ENCODE assay signal across 1 cellular context in the genomic region with DNA sequence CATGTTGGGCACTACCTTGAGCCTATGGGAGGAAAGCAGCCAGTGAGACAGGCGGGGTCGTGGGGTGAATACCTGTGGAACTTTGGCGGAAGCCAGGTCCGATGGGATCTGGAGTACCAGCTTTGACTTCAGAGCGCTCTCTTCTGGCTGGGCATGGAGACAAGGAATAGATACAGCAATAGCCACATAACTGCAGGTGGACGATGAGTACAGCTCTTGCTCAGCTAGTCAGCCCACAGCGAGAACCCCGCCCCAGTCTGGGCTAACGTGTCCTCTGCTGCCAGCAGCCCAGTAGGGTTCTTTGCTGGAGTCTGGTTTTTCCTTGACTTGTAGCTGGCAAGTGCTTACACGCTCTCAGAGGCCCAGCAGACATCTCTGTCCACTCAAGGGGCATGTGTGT.
TF ChIP-seq lines count a peak whose summit lies in the region.

No MANE protein-coding gene starts in this region.

TF ChIP-seq in HCT116, 20 proteins besides CTCF, POLR2A, EP300 and RAD21 (continued from another document):
- TF ChIP-seq TCF7L2 (IDR thresholded peaks at IDR 0.05; ENCODE audit: borderline replicate concordance, extremely low read depth, insufficient read depth, insufficient read length) (no peak), YY1 (IDR thresholded peaks at IDR 0.05; ENCODE audit: extremely low read depth, insufficient replicate concordance, low read depth, low read length) (no peak)
- TF ChIP-seq, protein P1, sequence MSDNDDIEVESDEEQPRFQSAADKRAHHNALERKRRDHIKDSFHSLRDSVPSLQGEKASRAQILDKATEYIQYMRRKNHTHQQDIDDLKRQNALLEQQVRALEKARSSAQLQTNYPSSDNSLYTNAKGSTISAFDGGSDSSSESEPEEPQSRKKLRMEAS (IDR thresholded peaks at IDR 0.05) = no peak
- TF ChIP-seq, protein P2, sequence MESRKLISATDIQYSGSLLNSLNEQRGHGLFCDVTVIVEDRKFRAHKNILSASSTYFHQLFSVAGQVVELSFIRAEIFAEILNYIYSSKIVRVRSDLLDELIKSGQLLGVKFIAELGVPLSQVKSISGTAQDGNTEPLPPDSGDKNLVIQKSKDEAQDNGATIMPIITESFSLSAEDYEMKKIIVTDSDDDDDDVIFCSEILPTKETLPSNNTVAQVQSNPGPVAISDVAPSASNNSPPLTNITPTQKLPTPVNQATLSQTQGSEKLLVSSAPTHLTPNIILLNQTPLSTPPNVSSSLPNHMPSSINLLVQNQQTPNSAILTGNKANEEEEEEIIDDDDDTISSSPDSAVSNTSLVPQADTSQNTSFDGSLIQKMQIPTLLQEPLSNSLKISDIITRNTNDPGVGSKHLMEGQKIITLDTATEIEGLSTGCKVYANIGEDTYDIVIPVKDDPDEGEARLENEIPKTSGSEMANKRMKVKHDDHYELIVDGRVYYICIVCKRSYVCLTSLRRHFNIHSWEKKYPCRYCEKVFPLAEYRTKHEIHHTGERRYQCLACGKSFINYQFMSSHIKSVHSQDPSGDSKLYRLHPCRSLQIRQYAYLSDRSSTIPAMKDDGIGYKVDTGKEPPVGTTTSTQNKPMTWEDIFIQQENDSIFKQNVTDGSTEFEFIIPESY (IDR thresholded peaks at IDR 0.05; ENCODE audit: extremely low read depth, insufficient replicate concordance, low read length) = no peak
- TF ChIP-seq, protein P3, sequence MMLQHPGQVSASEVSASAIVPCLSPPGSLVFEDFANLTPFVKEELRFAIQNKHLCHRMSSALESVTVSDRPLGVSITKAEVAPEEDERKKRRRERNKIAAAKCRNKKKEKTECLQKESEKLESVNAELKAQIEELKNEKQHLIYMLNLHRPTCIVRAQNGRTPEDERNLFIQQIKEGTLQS (IDR thresholded peaks at IDR 0.05) = no peak
